Comparison of ENCODE assay signal across 13 cellular contexts in genomic region chr3:140236836-140237476, GRCh38.
"Had no signal": no experiment of that assay in that cellular context is flagged by ENCODE, and none has a peak within 500 bp of the region (broad histone marks: within the 10 kb centered on the region; RNA-seq: fewer than 3 reads in every experiment).

No MANE protein-coding gene starts in this region.

- H3K27me3 ChIP-seq: right lobe of liver had no signal

- H3K27ac ChIP-seq: right lobe of liver had no signal

- ATAC-seq: activated T-helper 17 cell treated with anti-CD3 and anti-CD28 coated beads, Interleukin-2, amount 50 U/mL, for 72 hours; mucosa of descending colon; natural killer cell treated with Interleukin-12 subunit alpha and Interleukin-12 subunit beta and Interleukin-15 and Interleukin-18, amount 100 ng/mL, for 72 hours; right lobe of liver; T-helper 17 cell had no signal

- H3K36me3 ChIP-seq: right lobe of liver had no signal

- H3K4me1 ChIP-seq: right lobe of liver had no signal

- DNase-seq: activated CD4-positive, alpha-beta T cell treated with anti-CD3 and anti-CD28 coated beads, Interleukin-2, amount 50 U/mL, for 1 hour; activated CD4-positive, CD25-positive, alpha-beta regulatory T cell; activated naive CD4-positive, alpha-beta T cell treated with anti-CD3 and anti-CD28 coated beads for 36 hours; activated T-cell treated with anti-CD3 and anti-CD28 coated beads for 4 hours; mucosa of descending colon; nucleus accumbens; right lobe of liver; stimulated activated CD4-positive, alpha-beta T cell treated with anti-CD3 and anti-CD28 coated beads, Interleukin-2, amount 100 ng/mL, for 24 hours; stimulated activated naive CD4-positive, alpha-beta T cell; substantia nigra; T-helper 17 cell had no signal

- H3K9me3 ChIP-seq: mucosa of descending colon, right lobe of liver had no signal

- H3K4me3 ChIP-seq: mucosa of descending colon, right lobe of liver had no signal
